In genomic region chrX:48636776-48637175, GRCh38 we compare ENCODE assay signal across 1 cellular context.
TF ChIP-seq lines count a peak whose summit lies in the region.

No MANE protein-coding gene starts in this region.

TF ChIP-seq in WTC11, 78 proteins besides CTCF, POLR2A, EP300 and RAD21 (continued from another document):
- no peak for TF ChIP-seq MLX (CRISPR knock-in tag; IDR thresholded peaks at IDR 0.05)
- TF ChIP-seq GABPB1 (CRISPR knock-in tag; IDR thresholded peaks at IDR 0.05) = peak; percentile 80
- no peak for TF ChIP-seq ZNF263 (CRISPR knock-in tag; IDR thresholded peaks at IDR 0.05; ENCODE audit: low read depth)
- no peak for TF ChIP-seq SOX15 (CRISPR knock-in tag; IDR thresholded peaks at IDR 0.05)
- no peak for TF ChIP-seq CREB1 (CRISPR knock-in tag; IDR thresholded peaks at IDR 0.05)
- no peak for TF ChIP-seq ATF6 (CRISPR knock-in tag; IDR thresholded peaks at IDR 0.05)
- TF ChIP-seq ATF1 (CRISPR knock-in tag; IDR thresholded peaks at IDR 0.05) = no peak
- TF ChIP-seq ZNF423 (CRISPR knock-in tag; IDR thresholded peaks at IDR 0.05) = no peak
